In the genomic region with DNA sequence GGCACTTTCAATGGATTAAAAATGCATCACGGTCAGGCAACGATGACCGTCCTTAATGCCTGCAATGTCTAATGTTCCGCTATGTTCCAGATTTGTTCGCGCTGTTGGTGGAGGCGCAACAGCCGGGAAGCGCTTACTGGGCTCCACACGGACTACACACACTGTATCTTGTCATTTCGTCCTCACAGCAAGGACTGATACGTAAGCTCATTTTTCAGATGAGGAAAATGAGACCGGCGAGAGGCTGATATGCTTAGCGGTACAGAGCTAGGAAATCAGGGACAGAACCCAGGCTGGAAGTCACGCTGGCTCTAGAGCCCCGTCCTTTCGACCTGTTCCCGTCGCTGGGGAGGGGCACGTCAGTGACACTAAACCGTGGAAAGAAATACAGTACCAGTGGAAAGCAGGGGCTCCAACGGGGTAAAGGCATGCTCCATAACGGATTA, we compare ENCODE assay signal across 8 cellular contexts. TPM values are rescaled to one million over a fixed set of nuclear protein-coding genes. Genes with fewer than 3 reads are reported as not detected.
A peak's percentile ranks its signal among the peaks of the same experiment; 100 is the strongest.
DNase-seq lines count a peak whose midpoint lies in the region; ATAC-seq, FAIRE-seq and TF ChIP-seq lines count a peak whose summit lies in the region.

No MANE protein-coding gene starts in this region.

- H3K4me3 Mint-ChIP-seq in WTC11: peak overlapping the region; percentile 94
- H3K4me3 Mint-ChIP-seq in stimulated activated naive CD8-positive, alpha-beta T cell treated with anti-CD3 and anti-CD28 coated beads, Interleukin-15, amount 100 ng/mL, for 72 hours: peak overlapping the region; percentile 93 to 99

- CTCF ChIA-PET in WTC11 (lab: Charles Lee) (interaction anchor here (1.0 kb wide), 1 partner anchor 97 kb away, joined by 4 read pairs; no protein-coding TSS in a partner anchor), H1 (lab: Charles Lee; ENCODE audit: partially characterized antibody) (interaction anchor here (1.1 to 3.2 kb wide), 4 partner anchors 16 to 50 kb away, joined by 4 to 10 read pairs (median 4); no protein-coding TSS in a partner anchor)

- no peak for FAIRE-seq in H1 (lab: Jason Lieb, UNC)

- ATAC-seq in HG02763 (IDR thresholded peaks at IDR 0.05; ENCODE audit: unreplicated experiment) (peak; percentile 28), WTC11 (peak; percentile 49)
- ATAC-seq in stimulated activated naive CD8-positive, alpha-beta T cell treated with anti-CD3 and anti-CD28 coated beads, Interleukin-15, amount 100 ng/mL, for 72 hours: peak; percentile 56

- POLR2A ChIA-PET in WTC11 (lab: Charles Lee) (interaction anchor here (1.0 kb wide), 1 partner anchor 9 kb away, joined by 3 read pairs; no protein-coding TSS in a partner anchor), H1 (lab: Charles Lee; ENCODE audit: partially characterized antibody) (interaction anchor here (0.6 to 1.3 kb wide), 2 partner anchors 13 to 237 kb away, joined by 3 read pairs; no protein-coding TSS in a partner anchor)

- no peaks in the 10 kb centered on the region; a peak in 2 of 7 replicates for H3K27me3 ChIP-seq in H1 (replicated peaks in 1 of 4; ENCODE audit: control insufficient read depth in 3 of 4, extremely low read depth in 1 of 4, insufficient read depth in 3 of 4, low read length in 3 of 4)

- DNase-seq in stimulated activated CD4-positive, alpha-beta T cell treated with anti-CD3 and anti-CD28 coated beads, Interleukin-12 subunit alpha, Interleukin-12 subunit beta, amount 100 ng/mL, for 4 hours: peak; percentile 36
- DNase-seq in stimulated activated CD4-positive, alpha-beta T cell treated with anti-CD3 and anti-CD28 coated beads, Interleukin-4, amount 100 ng/mL, for 1 hour: no peak
- peak; percentile 19 for DNase-seq in NCI-H1417 treated with DMSO at 0.1 percent for 48 hours (lab: John Stamatoyannopoulos, UW)
- DNase-seq in WTC11 (ENCODE audit: low spot score): peak; percentile 20
- DNase-seq in H1 (ENCODE audit: low read depth in 1 of 2, low spot score in 2 of 2): no peak
- DNase-seq in medulla oblongata (ENCODE audit: extremely low spot score): peak; percentile 69
- DNase-seq in stimulated activated naive CD8-positive, alpha-beta T cell treated with anti-CD3 and anti-CD28 coated beads, Interleukin-15, amount 100 ng/mL, for 72 hours: peak in 1 of 2 donors; percentile 60

- peak overlapping the region in 3 of 4 experiments; percentile 38 to 49 (median 45); a peak in 6 of 7 replicates for H3K9ac ChIP-seq in H1 (replicated peaks in 1 of 4; ENCODE audit: extremely low read depth in 1 of 4, low read depth in 3 of 4, low read length in 3 of 4)

- H3K27ac ChIP-seq in H1 (ENCODE audit: low read depth, low read length): no peak overlapping the region

- H3K18ac ChIP-seq in H1 (ENCODE audit: extremely low read depth, low read length): peak overlapping the region; percentile 15; the same call in 1 of the 2 replicates

- no peaks in the 10 kb centered on the region for H3K36me3 ChIP-seq in H1 (ENCODE audit: control insufficient read depth in 2 of 4, insufficient read depth in 4 of 4, low read length in 3 of 4)

- no peak for TF ChIP-seq RAD21 in H1 (IDR thresholded peaks at IDR 0.05 in 1 of 2, conservative IDR thresholded peaks at IDR 0.05 in 1 of 2; ENCODE audit: low read depth in 2 of 2, low read length in 2 of 2)

- H3K79me2 ChIP-seq in H1 (ENCODE audit: control insufficient read depth in 1 of 2, insufficient read depth in 2 of 2, low read length in 2 of 2): no peaks in the 10 kb centered on the region

- no peaks in the 10 kb centered on the region for H3K79me1 ChIP-seq in H1 (ENCODE audit: low read depth, low read length)

- H3K23ac ChIP-seq in H1 (ENCODE audit: insufficient read length): no peak overlapping the region

- peak overlapping the region; percentile 79 for H3K56ac ChIP-seq in H1 (replicated peaks; ENCODE audit: insufficient read length, low read depth, low read length)

- no peak overlapping the region for H3K4ac ChIP-seq in H1 (replicated peaks; ENCODE audit: insufficient read length, low read depth, low read length)

- peaks cover 6% of the 10 kb centered on the region for H3K23me2 ChIP-seq in H1 (ENCODE audit: low read depth, low read length)

- no peak overlapping the region for H2BK20ac ChIP-seq in H1 (ENCODE audit: low read length)

- H2AK5ac ChIP-seq in H1 (ENCODE audit: low read depth, low read length): no peak overlapping the region

- TF ChIP-seq CTCF in WTC11 (IDR thresholded peaks at IDR 0.05) (no peak), H1 (IDR thresholded peaks at IDR 0.05; ENCODE audit: control extremely low read depth in 1 of 3, insufficient read depth in 1 of 3, low read depth in 1 of 3, low read length in 3 of 3) (no peak)

- peak overlapping the region; percentile 82 for H3K27ac Mint-ChIP-seq in WTC11
- H3K27ac Mint-ChIP-seq in stimulated activated naive CD8-positive, alpha-beta T cell treated with anti-CD3 and anti-CD28 coated beads, Interleukin-15, amount 100 ng/mL, for 72 hours: peak overlapping the region; percentile 98 to 99

- H4K91ac ChIP-seq in H1 (replicated peaks; ENCODE audit: insufficient read length, low read length): no peak overlapping the region

- peak overlapping the region; percentile 57; the same call in 1 of the 2 replicates for H4K8ac ChIP-seq in H1 (ENCODE audit: extremely low read depth, insufficient read depth, low read length)

- 5% methylated on average over 24 of the region's 24 CpGs; no CpG with 5 or more reads in 1 of the 2 experiments for WGBS in H1 (ENCODE audit: extremely low coverage in 1 of 2, insufficient coverage in 1 of 2, insufficient read length in 1 of 2, insufficient replicate concordance in 2 of 2, low coverage in 1 of 2, low lambda C conversion rate in 2 of 2, missing lambda C conversion rate in 1 of 2), 2 experiments

- H2BK5ac ChIP-seq in H1 (ENCODE audit: low read depth, low read length): peak overlapping the region; percentile 32; the same call in 1 of the 2 replicates

- H2AFZ ChIP-seq in H1 (ENCODE audit: low read length): peak overlapping the region; percentile 99

- H3K4me2 ChIP-seq in H1 (ENCODE audit: insufficient read depth in 1 of 2, low read depth in 2 of 2, low read length in 2 of 2): peak overlapping the region; percentile 86 to 90

- no peak overlapping the region; the same call in 1 of the 2 replicates for H2BK12ac ChIP-seq in H1 (ENCODE audit: low read depth, low read length)

- TF ChIP-seq POLR2A in H1 (IDR thresholded peaks at IDR 0.05; ENCODE audit: control extremely low read depth in 1 of 2, low read depth in 2 of 2, low read length in 2 of 2): no peak

- no peaks in the 10 kb centered on the region for H3K36me3 Mint-ChIP-seq in WTC11

- H3K9me3 ChIP-seq in H1 (ENCODE audit: insufficient read depth in 2 of 2, low read depth in 1 of 2, low read length in 1 of 2): no peaks in the 10 kb centered on the region

- no peak overlapping the region for H4K5ac ChIP-seq in H1 (ENCODE audit: insufficient read length, low read depth, low read length)

- peaks cover 0 to 5% (median 2%) of the 10 kb centered on the region in 4 experiments; a peak in 2 of 7 replicates for H3K4me1 ChIP-seq in H1 (replicated peaks in 1 of 4; ENCODE audit: control insufficient read depth in 3 of 4, insufficient read depth in 4 of 4, low read length in 3 of 4)

- peak overlapping the region; percentile 80 to 88 (median 84) for H3K4me3 ChIP-seq in H1 (ENCODE audit: extremely low read depth in 1 of 4, insufficient read depth in 2 of 4, low read depth in 3 of 4, low read length in 4 of 4)

- no peak for TF ChIP-seq EP300 in H1 (IDR thresholded peaks at IDR 0.05; ENCODE audit: borderline replicate concordance in 1 of 2, low read depth in 2 of 2, low read length in 2 of 2)

- no peak overlapping the region; the same call in 1 of the 2 replicates for H2BK15ac ChIP-seq in H1 (ENCODE audit: low read length)

- H3K9me3 Mint-ChIP-seq in WTC11: peaks cover 16% of the 10 kb centered on the region; the same call in 1 of the 2 replicates
- peaks cover 12 to 23% of the 10 kb centered on the region in 2 donors for H3K9me3 Mint-ChIP-seq in stimulated activated naive CD8-positive, alpha-beta T cell treated with anti-CD3 and anti-CD28 coated beads, Interleukin-15, amount 100 ng/mL, for 72 hours

- H3K4me1 Mint-ChIP-seq in WTC11: peaks cover 6% of the 10 kb centered on the region
- H3K4me1 Mint-ChIP-seq in stimulated activated naive CD8-positive, alpha-beta T cell treated with anti-CD3 and anti-CD28 coated beads, Interleukin-15, amount 100 ng/mL, for 72 hours: peaks cover 53% of the 10 kb centered on the region

- no peak overlapping the region for H3K14ac ChIP-seq in H1 (ENCODE audit: insufficient read length)

- H3K27me3 Mint-ChIP-seq in WTC11 (ENCODE audit: low read depth): peaks cover 11% of the 10 kb centered on the region
- no peaks in the 10 kb centered on the region for H3K27me3 Mint-ChIP-seq in stimulated activated naive CD8-positive, alpha-beta T cell treated with anti-CD3 and anti-CD28 coated beads, Interleukin-15, amount 100 ng/mL, for 72 hours

- H4K20me1 ChIP-seq in H1 (replicated peaks in 1 of 2; ENCODE audit: control insufficient read depth in 1 of 2, insufficient read depth in 2 of 2, low read length in 2 of 2): no peaks in the 10 kb centered on the region

- peak overlapping the region; percentile 54 for H2BK120ac ChIP-seq in H1 (replicated peaks; ENCODE audit: low read depth, low read length)

TF ChIP-seq in WTC11, 78 proteins besides CTCF, POLR2A, EP300 and RAD21:
- 0 out of 2 replicates have a peak, but pooled peaks have one; percentile 10 for TF ChIP-seq PRRX2 (CRISPR knock-in tag; IDR thresholded peaks at IDR 0.05)
- no peak for TF ChIP-seq EMX1 (CRISPR knock-in tag; IDR thresholded peaks at IDR 0.05)

TF ChIP-seq in H1, 55 proteins besides CTCF, POLR2A, EP300 and RAD21 (continues in another document):
- no peak for TF ChIP-seq KDM4A (IDR thresholded peaks at IDR 0.05; ENCODE audit: low read depth, low read length, severe bottlenecking)

RNA-seq across cellular contexts. Expression of a gene that starts 0.7 kb away (rescaled TPM):
- total RNA-seq in WTC11 (2021): 2.7 to 3.6 TPM (median 2.7 TPM) in 3 replicates
- 1.8 and 2.7 TPM in 2 replicates for total RNA-seq in H1 (2021; fragmentation: NEBNext Ultra II Directional; extraction: Animal tissue kit (Norgen Biotek cat#: 25700))
- polyA plus RNA-seq in H1 (2011; rRNA removed): 1.7 and 1.9 TPM in 2 replicates
- 2.6 TPM for polyA plus RNA-seq in H1 (2011; cell fraction: cytosol; rRNA removed)
- polyA plus RNA-seq in H1 (2011; cell fraction: nucleus; rRNA removed): 4.1 TPM
- 0.95 to 3.0 TPM (median 2.0 TPM) in 4 replicates for polyA plus RNA-seq in H1 (2012, experiment 1 of 2)
- 0.42 TPM for polyA plus RNA-seq in H1 (2012, experiment 2 of 2)
- 2.0 TPM for polyA plus RNA-seq in H1 (2013, experiment 1 of 2)
- 2.5 TPM for polyA plus RNA-seq in H1 (2013, experiment 2 of 2)
- 9.4 and 12.6 TPM in 2 replicates for polyA minus RNA-seq in H1 (2011; rRNA and poly(A)+ RNA removed)
- not detected for polyA minus RNA-seq in H1 (2011; cell fraction: cytosol; rRNA and poly(A)+ RNA removed)
- 17.2 TPM for polyA minus RNA-seq in H1 (2011; cell fraction: nucleus; rRNA and poly(A)+ RNA removed)

Comparison
In these comparisons a context has a peak if more than half of its experiments do, and no peak if none do; other contexts are left out.
1. DNase-seq: peak in stimulated activated CD4-positive, alpha-beta T cell treated with anti-CD3 and anti-CD28 coated beads, Interleukin-12 subunit alpha, Interleukin-12 subunit beta, amount 100 ng/mL, for 4 hours (single experiment), NCI-H1417 treated with DMSO at 0.1 percent for 48 hours (single experiment), WTC11 (single experiment) and medulla oblongata (single experiment); none in stimulated activated CD4-positive, alpha-beta T cell treated with anti-CD3 and anti-CD28 coated beads, Interleukin-4, amount 100 ng/mL, for 1 hour (single experiment) and H1 (0 of 2).
2. Peak in every context shown above with its lines, with median percentiles within 50 percentile points of each other: ATAC-seq.